In genomic region chr19:48403606-48404005, GRCh38 we compare ENCODE assay signal across 6 cellular contexts. TPM values are rescaled to one million over a fixed set of nuclear protein-coding genes. Genes with fewer than 3 reads are reported as not detected.
DNase-seq lines count a peak whose midpoint lies in the region; ATAC-seq and TF ChIP-seq lines count a peak whose summit lies in the region.

No MANE protein-coding gene starts in this region.

- intact Hi-C loops in MCF 10A (cut with micrococcal nuclease) = no loop called here
- intact Hi-C loops in breast epithelium (cut with DNase I; ENCODE audit: low total_unique reads) = no loop called here

- H3K27me3 Mint-ChIP-seq in MCF 10A (ENCODE audit: insufficient read depth, unreplicated experiment) (no peaks in the 10 kb centered on the region), brain (peaks cover 4% of the 10 kb centered on the region)

- no peaks in the 10 kb centered on the region for H3K27me3 ChIP-seq in breast epithelium

- H3K9me3 ChIP-seq in breast epithelium = no peaks in the 10 kb centered on the region

- CTCF ChIA-PET in MCF 10A (lab: Yijun Ruan, JAX) = interaction anchor here (0.6 kb wide), 1 partner anchor 69 kb away, joined by 3 read pairs; no protein-coding TSS in a partner anchor

- H3K27ac Mint-ChIP-seq in MCF 10A (ENCODE audit: low read depth, unreplicated experiment) = no peak overlapping the region
- peak overlapping the region in 4 of 5 experiments; percentile 78 to 86 (median 82) for H3K27ac Mint-ChIP-seq in brain

- no TSS peak for BruUV-seq in MCF 10A (replicated peaks; lab: Mats Ljungman, UMichigan)

- TF ChIP-seq CTCF in MCF 10A (IDR thresholded peaks at IDR 0.05; ENCODE audit: unreplicated experiment) = no peak
- TF ChIP-seq CTCF in breast epithelium (IDR thresholded peaks at IDR 0.05) = no peak
- no peak for TF ChIP-seq CTCF in brain (conservative IDR thresholded peaks at IDR 0.05)

- H3K9me3 Mint-ChIP-seq in MCF 10A (ENCODE audit: unreplicated experiment) (no peaks in the 10 kb centered on the region), brain (peaks cover 0 to 4% (median 3%) of the 10 kb centered on the region in 5 experiments)

- H3K36me3 Mint-ChIP-seq in MCF 10A (ENCODE audit: insufficient read depth, unreplicated experiment) (no peaks in the 10 kb centered on the region), brain (peaks cover 12% of the 10 kb centered on the region)

- POLR2A ChIA-PET in MCF 10A (lab: Yijun Ruan, JAX) = interaction anchor here (0.9 to 1.3 kb wide), 2 partner anchors 41 to 215 kb away, joined by 3 read pairs; partner anchors contain the start of genes RPL18 and SPHK2

- H3K4me1 Mint-ChIP-seq in MCF 10A (ENCODE audit: insufficient read depth, unreplicated experiment) = peaks cover 16% of the 10 kb centered on the region
- H3K4me1 Mint-ChIP-seq in brain = peaks cover 31% of the 10 kb centered on the region

- no peaks in the 10 kb centered on the region for H3K4me1 ChIP-seq in breast epithelium

- no peak overlapping the region for H3K4me3 ChIP-seq in breast epithelium

- no peak overlapping the region for H3K4me3 Mint-ChIP-seq in MCF 10A (ENCODE audit: unreplicated experiment)
- H3K4me3 Mint-ChIP-seq in brain = peak overlapping the region in 1 of 5 experiments; percentile 16

- no peak for ATAC-seq in HG02678 (IDR thresholded peaks at IDR 0.05; ENCODE audit: unreplicated experiment)

- no peaks in the 10 kb centered on the region for H3K36me3 ChIP-seq in breast epithelium

- TF ChIP-seq POLR2A in breast epithelium (IDR thresholded peaks at IDR 0.05) = no peak

- H3K27ac ChIP-seq in breast epithelium = no peak overlapping the region

- DNase-seq in MCF 10A (ENCODE audit: unreplicated experiment) (peak; percentile 48), breast epithelium (ENCODE audit: low spot score in 2 of 2) (no peak), NCI-H2227 (lab: John Stamatoyannopoulos, UW; ENCODE audit: unreplicated experiment) (peak; percentile 55), occipital lobe (lab: John Stamatoyannopoulos, UW) (peak; percentile 39)

RNA-seq across cellular contexts. Expression of gene GRIN2D, which starts 10.1 kb away (rescaled TPM):
- total RNA-seq in MCF 10A (2022) (0.35 and 0.39 TPM in 2 replicates), breast epithelium (under 1 TPM in 2 of 3 donors, not detected in 1; 0.32 to 0.33 TPM), occipital lobe (2.5 TPM)
- 2.1 TPM for polyA plus RNA-seq in brain (ENCODE audit: insufficient read depth, low read depth, low replicate concordance)

RNA-seq across cellular contexts. Expression of gene KDELR1, which starts 12.3 kb away (rescaled TPM):
- total RNA-seq in MCF 10A (2022) (113 and 134 TPM in 2 replicates), breast epithelium (10 to 100 TPM; 66.2 to 85.0 (median 68.5) TPM), occipital lobe (21.8 TPM)
- polyA plus RNA-seq in brain (ENCODE audit: insufficient read depth, low read depth, low replicate concordance) = 216 TPM

RNA-seq across cellular contexts. Expression of gene SYNGR4, which starts 39.4 kb away (rescaled TPM):
- total RNA-seq in MCF 10A (2022) = not detected in 2 replicates
- not detected for total RNA-seq in breast epithelium
- polyA plus RNA-seq in brain (ENCODE audit: insufficient read depth, low read depth, low replicate concordance) = 8.6 TPM
- not detected for total RNA-seq in occipital lobe

RNA-seq across cellular contexts. Expression of gene TMEM143, which starts 39.9 kb away (rescaled TPM):
- total RNA-seq in MCF 10A (2022) = 6.0 and 7.6 TPM in 2 replicates
- total RNA-seq in breast epithelium = 10 to 100 TPM in 1 of 3 donors, 1 to 10 TPM in 2; 5.9 to 10.5 (median 6.2) TPM
- 6.4 TPM for polyA plus RNA-seq in brain (ENCODE audit: insufficient read depth, low read depth, low replicate concordance)
- 3.9 TPM for total RNA-seq in occipital lobe

RNA-seq across cellular contexts. Expression of gene GRWD1, which starts 42.2 kb away (rescaled TPM):
- total RNA-seq in MCF 10A (2022) (45.1 and 55.8 TPM in 2 replicates), breast epithelium (10 to 100 TPM; 25.0 to 35.4 (median 30.1) TPM), occipital lobe (9.7 TPM)
- polyA plus RNA-seq in brain (ENCODE audit: insufficient read depth, low read depth, low replicate concordance) = 20.4 TPM

Comparison
In these comparisons a context has a peak if more than half of its experiments do, and no peak if none do; other contexts are left out.
1. DNase-seq: peak in MCF 10A (single experiment), NCI-H2227 (single experiment) and occipital lobe (single experiment); none in breast epithelium (0 of 2).